In genomic region chr14:88452231-88452630, GRCh38 we compare ENCODE assay signal across 25 cellular contexts.
A peak's percentile ranks its signal among the peaks of the same experiment; 100 is the strongest.
DNase-seq lines count a peak whose midpoint lies in the region; ATAC-seq and TF ChIP-seq lines count a peak whose summit lies in the region.
"Had no signal": no experiment of that assay in that cellular context is flagged by ENCODE, and none has a peak within 500 bp of the region (broad histone marks: within the 10 kb centered on the region; RNA-seq: fewer than 3 reads in every experiment).

No MANE protein-coding gene starts in this region.

- H3K9ac ChIP-seq in OCI-LY3 (ENCODE audit: low read length) (no peak overlapping the region), endodermal cell (ENCODE audit: extremely low read depth, low read length, poor library complexity, severe bottlenecking) (no peak overlapping the region)

- peaks cover 14% of the 10 kb centered on the region for H3K9me3 Mint-ChIP-seq in endodermal cell

- H3K36me3 ChIP-seq in A673 (ENCODE audit: insufficient read depth, low read length, poor library complexity, severe bottlenecking), result no peaks in the 10 kb centered on the region
- no peaks in the 10 kb centered on the region for H3K36me3 ChIP-seq in GM06990 (ENCODE audit: control insufficient read depth, insufficient read depth, low read length)
- no peaks in the 10 kb centered on the region for H3K36me3 ChIP-seq in OCI-LY3 (replicated peaks; ENCODE audit: low read depth, low read length)
- peaks cover 39% of the 10 kb centered on the region for H3K36me3 ChIP-seq in endodermal cell (ENCODE audit: control insufficient read depth, insufficient read depth, low read length)

- POLR2A ChIA-PET in A673 (lab: Charles Lee; ENCODE audit: low non-redundant PET), result no interaction called here

- H3K4me1 Mint-ChIP-seq in endodermal cell, result no peaks in the 10 kb centered on the region
- H3K4me1 Mint-ChIP-seq: CD14-positive monocyte had no signal

- no peaks in the 10 kb centered on the region for H3K79me2 ChIP-seq in OCI-LY3 (ENCODE audit: low read length)

- intact Hi-C loops in A673 (cut with micrococcal nuclease; ENCODE audit: unreplicated experiment), result no loop called here

- H3K4me3 ChIP-seq in A673 (ENCODE audit: low read depth, low read length, poor library complexity, severe bottlenecking), result no peak overlapping the region
- H3K4me3 ChIP-seq in GM06990 (replicated peaks; ENCODE audit: low read depth, low read length), result no peak overlapping the region
- no peak overlapping the region for H3K4me3 ChIP-seq in OCI-LY3 (ENCODE audit: low read length)
- H3K4me3 ChIP-seq in endodermal cell (ENCODE audit: low read length), result no peak overlapping the region
- H3K4me3 ChIP-seq: GM12878, Peyer's patch had no signal

- H3K27me3 ChIP-seq in A673 (replicated peaks; ENCODE audit: insufficient read depth, low read depth, low read length, poor library complexity) (no peaks in the 10 kb centered on the region), GM06990 (replicated peaks; ENCODE audit: control insufficient read depth, insufficient read depth, low read length) (no peaks in the 10 kb centered on the region), OCI-LY3 (ENCODE audit: low read depth, low read length) (no peaks in the 10 kb centered on the region), endodermal cell (ENCODE audit: control insufficient read depth, insufficient read depth, low read length, poor library complexity, severe bottlenecking) (no peaks in the 10 kb centered on the region)
- H3K27me3 ChIP-seq: Peyer's patch had no signal

- no peak overlapping the region for H3K27ac Mint-ChIP-seq in endodermal cell
- H3K27ac Mint-ChIP-seq: CD14-positive monocyte, HFFc6 had no signal

- no peak overlapping the region for H3K27ac ChIP-seq in A673 (ENCODE audit: low read depth, low read length, poor library complexity, severe bottlenecking)
- no peak overlapping the region for H3K27ac ChIP-seq in OCI-LY3 (ENCODE audit: low read length)
- H3K27ac ChIP-seq in endodermal cell (ENCODE audit: low read depth, low read length), result no peak overlapping the region
- H3K27ac ChIP-seq: Peyer's patch had no signal

- CTCF ChIA-PET in A673 (lab: Charles Lee), result no interaction called here

- ATAC-seq in HG02885 (IDR thresholded peaks at IDR 0.05; ENCODE audit: poor library complexity, unreplicated experiment), result no peak
- ATAC-seq: GM12878, Right ventricle myocardium inferior, SK-N-SH treated with all-trans-retinoic acid at 6 μM for 48 hours had no signal

- TF ChIP-seq CTCF in A673 (conservative IDR thresholded peaks at IDR 0.05; ENCODE audit: low read depth, low read length), result no peak
- peak; percentile 9 for TF ChIP-seq CTCF in GM06990 (IDR thresholded peaks at IDR 0.05; ENCODE audit: insufficient read depth, low read length, poor library complexity, severe bottlenecking)
- TF ChIP-seq CTCF in OCI-LY3 (IDR thresholded peaks at IDR 0.05; ENCODE audit: low read depth, low read length), result 0 out of 2 replicates have a peak, but pooled peaks have one; percentile 5
- peak; percentile 33 for TF ChIP-seq CTCF in endodermal cell (conservative IDR thresholded peaks at IDR 0.05)
- TF ChIP-seq CTCF in GM13976 (IDR thresholded peaks at IDR 0.05; ENCODE audit: borderline replicate concordance, control extremely low read depth, extremely low read depth, insufficient read depth, missing control alignments), result no peak

- H2AFZ ChIP-seq in OCI-LY3 (ENCODE audit: low read depth, low read length), result no peak overlapping the region

- no peaks in the 10 kb centered on the region for H3K27me3 Mint-ChIP-seq in endodermal cell (ENCODE audit: insufficient read depth)

- peaks cover 63% of the 10 kb centered on the region for H3K36me3 Mint-ChIP-seq in endodermal cell (ENCODE audit: low read depth)

- H3K4me3 Mint-ChIP-seq in endodermal cell, result no peak overlapping the region
- H3K4me3 Mint-ChIP-seq: CD14-positive monocyte, HFFc6 had no signal

- 89 to 97% methylated on average over 4 of the region's 4 CpGs for WGBS in endodermal cell (ENCODE audit: insufficient coverage in 1 of 2, insufficient read length in 1 of 2), 2 experiments

- in situ Hi-C loops in GM13976 (cut with MboI; ENCODE audit: low sequenced_read_pairs, unreplicated experiment), result no loop called here

- BruUV-seq in A673 (replicated peaks; lab: Mats Ljungman, UMichigan), result no TSS peak

- DNase-seq in A673 (ENCODE audit: low spot score) (peak; percentile 24), GM06990 (ENCODE audit: extremely low read depth, insufficient read length) (no peak), endodermal cell (peak; percentile 62), GM13976 (ENCODE audit: low spot score) (no peak), inferior parietal cortex (ENCODE audit: extremely low spot score) (no peak), NOMO-1 treated with DMSO at 0.1 percent for 48 hours (lab: John Stamatoyannopoulos, UW; ENCODE audit: unreplicated experiment) (no peak)
- DNase-seq: AML-193, DMS 273 treated with DMSO at 0.1 percent for 48 hours, GDM1, HFFc6, IMR-90, NCI-H1048, NCI-H1436, NCI-H1930, NCI-H226, NCI-H524, NCI-H82, Peyer's patch, T-helper 1 cell had no signal

- no peak overlapping the region for H3K4me2 ChIP-seq in OCI-LY3 (ENCODE audit: low read length)

- H3K9me3 ChIP-seq in A673 (ENCODE audit: low read depth, low read length, poor library complexity, severe bottlenecking) (no peaks in the 10 kb centered on the region), OCI-LY3 (ENCODE audit: insufficient read depth, low read length) (no peaks in the 10 kb centered on the region), endodermal cell (ENCODE audit: control insufficient read depth, low read length) (peaks cover 9% of the 10 kb centered on the region)
- H3K9me3 ChIP-seq: Peyer's patch had no signal

- H3K4me1 ChIP-seq in A673 (ENCODE audit: insufficient read depth, low read length, poor library complexity, severe bottlenecking), result no peaks in the 10 kb centered on the region
- H3K4me1 ChIP-seq in OCI-LY3 (ENCODE audit: low read length), result no peaks in the 10 kb centered on the region
- no peaks in the 10 kb centered on the region for H3K4me1 ChIP-seq in endodermal cell (ENCODE audit: control insufficient read depth, insufficient read depth, low read length)
- H3K4me1 ChIP-seq: Peyer's patch had no signal

- no peaks in the 10 kb centered on the region for H4K20me1 ChIP-seq in OCI-LY3 (ENCODE audit: insufficient read depth, low read length)

Comparison
In these comparisons a context has a peak if more than half of its experiments do, and no peak if none do; other contexts are left out.
1. DNase-seq: peak in A673 (single experiment) and endodermal cell (single experiment); none in GM06990 (single experiment), GM13976 (single experiment), inferior parietal cortex (single experiment) and NOMO-1 treated with DMSO at 0.1 percent for 48 hours (single experiment).
2. CTCF ChIP-seq: peak in GM06990 (single experiment), OCI-LY3 (single experiment) and endodermal cell (single experiment); none in A673 (single experiment) and GM13976 (single experiment).